ENCODE assay signal across 11 cellular contexts in genomic region chr12:109458086-109458485, GRCh38. TPM values are rescaled to one million over a fixed set of nuclear protein-coding genes. Genes with fewer than 3 reads are reported as not detected.
DNase-seq lines count a peak whose midpoint lies in the region; ATAC-seq, FAIRE-seq and TF ChIP-seq lines count a peak whose summit lies in the region.
"Had no signal": no experiment of that assay in that cellular context is flagged by ENCODE, and none has a peak within 500 bp of the region (broad histone marks: within the 10 kb centered on the region; RNA-seq: fewer than 3 reads in every experiment).

No MANE protein-coding gene starts in this region.

- TF ChIP-seq CTCF in endodermal cell (conservative IDR thresholded peaks at IDR 0.05) (no peak), nephron (IDR thresholded peaks at IDR 0.05; ENCODE audit: unreplicated experiment in 3 of 3) (no peak), MM.1S (IDR thresholded peaks at IDR 0.05; ENCODE audit: low read length) (no peak)

- H4K20me1 ChIP-seq in MM.1S (ENCODE audit: insufficient read depth, low read length), result no peaks in the 10 kb centered on the region

- FAIRE-seq in GM19239 (lab: Jason Lieb, UNC), result no peak

- H3K4me3 ChIP-seq in endodermal cell (ENCODE audit: low read length), result no peak overlapping the region
- H3K4me3 ChIP-seq in MM.1S (ENCODE audit: low read length), result no peak overlapping the region
- H3K4me3 ChIP-seq: adrenal gland had no signal

- H3K4me1 ChIP-seq in endodermal cell (ENCODE audit: control insufficient read depth, insufficient read depth, low read length) (peaks cover 22% of the 10 kb centered on the region), MM.1S (ENCODE audit: low read length) (peaks cover 8% of the 10 kb centered on the region)

- no peaks in the 10 kb centered on the region for H3K9me2 ChIP-seq in MM.1S (replicated peaks; ENCODE audit: insufficient read depth, low read length)

- H3F3A ChIP-seq in MM.1S (ENCODE audit: insufficient read depth, low read length), result no peaks in the 10 kb centered on the region

- H3K36me3 Mint-ChIP-seq in endodermal cell (ENCODE audit: low read depth) (peaks cover 50% of the 10 kb centered on the region), nephron (ENCODE audit: low read depth) (peaks cover 55% of the 10 kb centered on the region)

- peaks cover 50% of the 10 kb centered on the region for H3K4me1 Mint-ChIP-seq in endodermal cell
- peaks cover 52% of the 10 kb centered on the region for H3K4me1 Mint-ChIP-seq in nephron

- H3K4me3 Mint-ChIP-seq in endodermal cell (no peak overlapping the region), nephron (peak overlapping the region in 2 of 3 experiments; percentile 22 to 42)

- H2AFZ ChIP-seq in MM.1S (ENCODE audit: low read length), result no peak overlapping the region

- H3K9me3 Mint-ChIP-seq in endodermal cell, result no peaks in the 10 kb centered on the region
- H3K9me3 Mint-ChIP-seq in nephron, result no peaks in the 10 kb centered on the region

- H3K27ac ChIP-seq in endodermal cell (ENCODE audit: low read depth, low read length) (peak overlapping the region; percentile 83), MM.1S (ENCODE audit: low read length) (no peak overlapping the region)

- H3K4me2 ChIP-seq in MM.1S (ENCODE audit: low read depth, low read length), result no peak overlapping the region

- H3K36me3 ChIP-seq in endodermal cell (ENCODE audit: control insufficient read depth, insufficient read depth, low read length), result peaks cover 71% of the 10 kb centered on the region
- no peaks in the 10 kb centered on the region for H3K36me3 ChIP-seq in MM.1S (replicated peaks; ENCODE audit: insufficient read depth, low read length)

- peak overlapping the region; percentile 84 for H3K27ac Mint-ChIP-seq in endodermal cell
- H3K27ac Mint-ChIP-seq in nephron, result peak overlapping the region; percentile 77 to 98 (median 93)

- WGBS in endodermal cell (ENCODE audit: insufficient coverage in 1 of 2, insufficient read length in 1 of 2), 2 experiments, result 58 to 61% methylated on average over 3 to 4 of the region's 4 CpGs

- H3K9ac ChIP-seq in endodermal cell (ENCODE audit: extremely low read depth, low read length, poor library complexity, severe bottlenecking) (no peak overlapping the region), MM.1S (ENCODE audit: low read length) (no peak overlapping the region)

- H3K79me2 ChIP-seq in MM.1S (ENCODE audit: low read length), result peaks cover 32% of the 10 kb centered on the region

- DNase-seq in A172 (ENCODE audit: low spot score) (peak; percentile 6), LHCN-M2 (ENCODE audit: low read depth) (peak; percentile 45), endodermal cell (no peak), MM.1S (no peak), GM19239 (ENCODE audit: insufficient read length, low spot score) (no peak)
- DNase-seq: adrenal gland; NCI-H2107; stimulated activated CD4-positive, alpha-beta T cell treated with anti-CD3 and anti-CD28 coated beads, Interleukin-2, amount 100 ng/mL, for 24 hours had no signal

- H3K27me3 Mint-ChIP-seq in endodermal cell (ENCODE audit: insufficient read depth) (no peaks in the 10 kb centered on the region), nephron (ENCODE audit: low read depth) (no peaks in the 10 kb centered on the region)

- no peaks in the 10 kb centered on the region for H3K9me3 ChIP-seq in endodermal cell (ENCODE audit: control insufficient read depth, low read length)
- no peaks in the 10 kb centered on the region for H3K9me3 ChIP-seq in MM.1S (replicated peaks; ENCODE audit: insufficient read depth, low read length)
- H3K9me3 ChIP-seq: adrenal gland had no signal

- H3K27me3 ChIP-seq in endodermal cell (ENCODE audit: control insufficient read depth, insufficient read depth, low read length, poor library complexity, severe bottlenecking) (no peaks in the 10 kb centered on the region), MM.1S (replicated peaks; ENCODE audit: insufficient read depth, low read length) (no peaks in the 10 kb centered on the region)
- H3K27me3 ChIP-seq: adrenal gland had no signal

- ATAC-seq in GM18858 (IDR thresholded peaks at IDR 0.05; ENCODE audit: unreplicated experiment) (no peak), GM21423 (IDR thresholded peaks at IDR 0.05; ENCODE audit: unreplicated experiment) (no peak)

RNA-seq across cellular contexts. Expression of gene KCTD10, which starts 19.0 kb away (rescaled TPM):
- total RNA-seq in A172 (2014; rRNA removed; shearing (Covaris generic)), result 19.6 and 53.6 TPM in 2 replicates
- 25.7 and 40.1 TPM in 2 replicates for total RNA-seq in LHCN-M2 (2014; rRNA removed)
- polyA plus RNA-seq in LHCN-M2 (2012), result 60.6 TPM
- 10 to 100 TPM; 50.9 to 53.5 TPM for total RNA-seq in endodermal cell
- 51.3 TPM for polyA plus RNA-seq in endodermal cell (2013, experiment 1 of 2)
- polyA plus RNA-seq in endodermal cell (2013, experiment 2 of 2), result 55.3 TPM

RNA-seq across cellular contexts. Expression of gene UBE3B, which starts 19.3 kb away (rescaled TPM):
- 28.4 and 30.2 TPM in 2 replicates for total RNA-seq in A172 (2014; rRNA removed; shearing (Covaris generic))
- 45.6 and 45.9 TPM in 2 replicates for total RNA-seq in LHCN-M2 (2014; rRNA removed)
- polyA plus RNA-seq in LHCN-M2 (2012), result 20.9 TPM
- 10 to 100 TPM; 32.0 to 39.8 TPM for total RNA-seq in endodermal cell
- 30.8 TPM for polyA plus RNA-seq in endodermal cell (2013, experiment 1 of 2)
- polyA plus RNA-seq in endodermal cell (2013, experiment 2 of 2), result 29.5 TPM

Comparison
In these comparisons a context has a peak if more than half of its experiments do, and no peak if none do; other contexts are left out.
1. DNase-seq: peak in A172 (single experiment) and LHCN-M2 (single experiment); none in endodermal cell (single experiment), MM.1S (single experiment) and GM19239 (single experiment).